1 cellular context compared by ENCODE assay signal in the genomic region with DNA sequence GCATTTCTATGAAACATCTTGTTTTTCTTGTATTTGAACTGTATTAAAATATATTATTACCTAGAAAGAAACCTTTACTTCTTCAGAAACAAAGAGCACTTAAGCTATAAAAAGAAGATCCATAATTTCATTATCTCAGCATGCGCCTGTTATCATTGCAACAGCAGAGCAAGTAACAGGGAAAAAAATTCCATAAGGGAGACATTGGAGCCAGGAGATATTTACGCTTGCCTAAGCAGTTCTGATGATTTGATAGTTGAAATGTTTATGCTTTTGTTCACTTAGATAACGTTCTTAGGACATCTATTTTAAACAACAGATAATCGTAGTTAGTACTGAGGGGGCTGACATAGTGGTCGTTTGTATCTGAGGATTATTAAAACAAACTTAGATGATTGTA.
A peak's percentile ranks its signal among the peaks of the same experiment; 100 is the strongest.
TF ChIP-seq lines count a peak whose summit lies in the region.

No MANE protein-coding gene starts in this region.

TF ChIP-seq in IMR-90, 13 proteins besides CTCF, POLR2A, EP300 and RAD21:
- TF ChIP-seq MAFK (IDR thresholded peaks at IDR 0.05; ENCODE audit: low read depth, low read length), result peak; percentile 22; the same call in 1 of the 2 replicates
- TF ChIP-seq USF2 (IDR thresholded peaks at IDR 0.05; ENCODE audit: low read depth, low read length), result no peak
